31 cellular contexts compared by ENCODE assay signal in genomic region chr11:32897103-32897502, GRCh38.
"Had no signal": no experiment of that assay in that cellular context is flagged by ENCODE, and none has a peak within 500 bp of the region (broad histone marks: within the 10 kb centered on the region; RNA-seq: fewer than 3 reads in every experiment).

No MANE protein-coding gene starts in this region.

- H3K4me2 ChIP-seq: hepatocyte, smooth muscle cell had no signal

- H3K9me3 Mint-ChIP-seq: dendritic cell treated with granulocyte-macrophage colony-stimulating factor and Interleukin-4, amounts not matched to agents 40 ng/mL and 50 ng/mL, for 4 days; endodermal cell; mesothelial cell of epicardium; naive B cell; natural killer cell treated with Interleukin-12 subunit alpha and Interleukin-12 subunit beta and Interleukin-15 and Interleukin-18, amount 100 ng/mL, for 72 hours; stimulated activated effector memory CD8-positive, alpha-beta T cell treated with anti-CD3 and anti-CD28 coated beads, Interleukin-12 subunit alpha, Interleukin-12 subunit beta, amount 100 ng/mL, for 72 hours; type B pancreatic cell had no signal

- H2AFZ ChIP-seq: hepatocyte had no signal

- H3K27ac Mint-ChIP-seq: dendritic cell treated with granulocyte-macrophage colony-stimulating factor and Interleukin-4, amounts not matched to agents 40 ng/mL and 50 ng/mL, for 4 days; natural killer cell treated with Interleukin-12 subunit alpha and Interleukin-12 subunit beta and Interleukin-15 and Interleukin-18, amount 100 ng/mL, for 72 hours; stimulated activated effector memory CD8-positive, alpha-beta T cell treated with anti-CD3 and anti-CD28 coated beads, Interleukin-12 subunit alpha, Interleukin-12 subunit beta, amount 100 ng/mL, for 72 hours; type B pancreatic cell had no signal

- H3K27me3 ChIP-seq: colonic mucosa, esophagus muscularis mucosa, foreskin keratinocyte, gastroesophageal sphincter, heart left ventricle, hepatocyte, left lung, right atrium auricular region, stomach, thyroid gland had no signal

- H3K27ac ChIP-seq: colonic mucosa, esophagus muscularis mucosa, foreskin keratinocyte, gastroesophageal sphincter, heart left ventricle, hepatocyte, left lung, prostate gland, right atrium auricular region, stomach, thyroid gland had no signal

- H3K4me1 ChIP-seq: colonic mucosa, foreskin keratinocyte, prostate gland had no signal

- H3K9me3 ChIP-seq: colonic mucosa, esophagus muscularis mucosa, gastroesophageal sphincter, heart left ventricle, left lung, mucosa of descending colon, prostate gland, right atrium auricular region, stomach, thyroid gland had no signal

- ATAC-seq: foreskin keratinocyte; gastroesophageal sphincter; heart left ventricle; left cardiac atrium; left lung; mucosa of descending colon; natural killer cell treated with Interleukin-12 subunit alpha and Interleukin-12 subunit beta and Interleukin-15 and Interleukin-18, amount 100 ng/mL, for 72 hours; sciatic nerve; stimulated activated effector memory CD8-positive, alpha-beta T cell treated with anti-CD3 and anti-CD28 coated beads, Interleukin-12 subunit alpha, Interleukin-12 subunit beta, amount 100 ng/mL, for 72 hours had no signal

- H3K4me3 Mint-ChIP-seq: dendritic cell treated with granulocyte-macrophage colony-stimulating factor and Interleukin-4, amounts not matched to agents 40 ng/mL and 50 ng/mL, for 4 days; endodermal cell; mesothelial cell of epicardium; natural killer cell treated with Interleukin-12 subunit alpha and Interleukin-12 subunit beta and Interleukin-15 and Interleukin-18, amount 100 ng/mL, for 72 hours; stimulated activated effector memory CD8-positive, alpha-beta T cell treated with anti-CD3 and anti-CD28 coated beads, Interleukin-12 subunit alpha, Interleukin-12 subunit beta, amount 100 ng/mL, for 72 hours had no signal

- H3K36me3 Mint-ChIP-seq: mesothelial cell of epicardium; natural killer cell treated with Interleukin-12 subunit alpha and Interleukin-12 subunit beta and Interleukin-15 and Interleukin-18, amount 100 ng/mL, for 72 hours had no signal

- H3K27me3 Mint-ChIP-seq: dendritic cell treated with granulocyte-macrophage colony-stimulating factor and Interleukin-4, amounts not matched to agents 40 ng/mL and 50 ng/mL, for 4 days; naive B cell; natural killer cell treated with Interleukin-12 subunit alpha and Interleukin-12 subunit beta and Interleukin-15 and Interleukin-18, amount 100 ng/mL, for 72 hours; type B pancreatic cell had no signal

- FAIRE-seq: endothelial cell of umbilical vein, islet of Langerhans had no signal

- DNase-seq: colonic mucosa; effector CD8-positive, alpha-beta T cell; endodermal cell; foreskin keratinocyte; heart left ventricle; left cardiac atrium; left lung; mesenchymal stem cell; mucosa of descending colon; naive B cell; nucleus accumbens; stimulated activated CD4-positive, alpha-beta T cell treated with anti-CD3 and anti-CD28 coated beads, Interleukin-12 subunit alpha, Interleukin-12 subunit beta, amount 100 ng/mL, for 4 hours; stimulated activated CD4-positive, alpha-beta T cell treated with anti-CD3 and anti-CD28 coated beads, Interleukin-2, amount 100 ng/mL, for 24 hours; stimulated activated CD4-positive, alpha-beta T cell treated with anti-CD3 and anti-CD28 coated beads, Interleukin-4, amount 100 ng/mL, for 24 hours; stimulated activated naive CD4-positive, alpha-beta T cell treated with Interleukin-2 at 50 U/mL for 16 hours; stomach; thyroid gland had no signal

- H3K4me3 ChIP-seq: colonic mucosa, esophagus muscularis mucosa, gastroesophageal sphincter, heart left ventricle, hepatocyte, left lung, mucosa of descending colon, prostate gland, right atrium auricular region, smooth muscle cell, stomach, thyroid gland had no signal

- H3K36me3 ChIP-seq: colonic mucosa, esophagus muscularis mucosa, gastroesophageal sphincter, left lung, prostate gland, right atrium auricular region, stomach, thyroid gland had no signal
